In the genomic region with DNA sequence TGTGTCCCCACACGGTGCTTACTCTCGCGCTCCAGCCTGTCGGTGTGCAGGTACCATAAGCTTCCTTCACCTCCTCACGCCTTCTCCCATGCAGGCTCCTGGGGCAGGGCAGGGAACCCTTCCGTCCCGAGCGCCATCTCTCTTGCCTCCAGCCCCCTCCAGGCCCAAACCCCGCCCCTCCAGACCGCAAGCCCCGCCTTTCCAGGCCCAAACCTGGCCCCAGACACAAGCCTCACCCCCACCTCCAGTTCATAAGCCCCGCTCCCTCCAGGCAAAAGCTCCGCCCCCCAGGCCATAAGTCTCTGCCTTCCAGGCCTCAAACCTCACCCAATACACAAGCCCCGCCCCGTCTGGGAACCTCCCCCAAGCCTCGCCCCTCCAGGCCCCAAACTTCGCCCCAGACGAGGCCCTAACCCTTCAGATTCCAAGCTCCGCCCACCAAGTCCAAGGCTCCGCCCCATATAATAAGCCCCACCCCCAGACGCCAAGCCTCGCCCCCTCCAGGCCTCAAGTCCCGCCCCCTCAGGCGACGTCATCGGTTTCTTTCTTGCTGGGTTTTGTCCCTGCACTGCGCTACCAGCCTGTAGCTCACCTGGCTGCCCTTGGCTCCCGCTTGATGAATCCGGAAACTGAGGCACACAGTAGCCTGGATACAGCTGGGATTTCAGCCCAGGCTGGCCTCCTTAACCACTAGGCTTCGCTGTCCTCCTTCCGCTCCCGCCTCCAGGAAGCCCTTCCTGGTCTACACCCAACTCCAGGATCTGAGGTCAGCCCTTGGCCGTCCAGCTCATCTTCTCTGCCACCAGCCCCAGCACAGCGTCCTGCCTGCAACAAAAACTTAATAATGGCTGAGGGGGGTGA, we compare ENCODE assay signal across 9 cellular contexts. TPM values are rescaled to one million over a fixed set of nuclear protein-coding genes. Genes with fewer than 3 reads are reported as not detected.
DNase-seq lines count a peak whose midpoint lies in the region; ATAC-seq, FAIRE-seq and TF ChIP-seq lines count a peak whose summit lies in the region.
"Had no signal": no experiment of that assay in that cellular context is flagged by ENCODE, and none has a peak within 500 bp of the region (broad histone marks: within the 10 kb centered on the region; RNA-seq: fewer than 3 reads in every experiment).

No MANE protein-coding gene starts in this region.

- H3K4me3 ChIP-seq in iPS-18c (ENCODE audit: insufficient read depth, low read depth, low read length) = 0 out of 2 replicates have a peak overlapping the region, but pooled peaks have one; percentile 17

- no peaks in the 10 kb centered on the region for H3K9me3 Mint-ChIP-seq in CD4-positive, alpha-beta T cell

- H3K27ac ChIP-seq in CD4-positive, alpha-beta T cell (ENCODE audit: low read depth, low read length) = no peak overlapping the region

- H3K4me3 Mint-ChIP-seq in CD4-positive, alpha-beta T cell = peak overlapping the region; percentile 66

- DNase-seq in CD4-positive, alpha-beta T cell = peak in 8 of 10 experiments; percentile 38 to 84 (median 60)
- DNase-seq in LHCN-M2 (ENCODE audit: low read depth) (peak; percentile 26), activated T-cell treated with anti-CD3 and anti-CD28 coated beads for 48 hours (ENCODE audit: low read depth) (peak; percentile 63), D721Med (ENCODE audit: insufficient read length, low spot score) (no peak)
- peak; percentile 53 for DNase-seq in stimulated activated CD8-positive, alpha-beta memory T cell treated with anti-CD3 and anti-CD28 coated beads, Interleukin-15, amount 100 ng/mL, for 24 hours (ENCODE audit: low read depth)

- no peak for FAIRE-seq in D721Med (lab: Jason Lieb, UNC)
- FAIRE-seq: astrocyte had no signal

- POLR2A ChIA-PET in CD4-positive, alpha-beta T cell (lab: Charles Lee) = interaction anchor here (1.6 to 2.4 kb wide), 3 partner anchors 9 to 49 kb away, joined by 3 to 7 read pairs (median 6); no protein-coding TSS in a partner anchor

- H3K27me3 Mint-ChIP-seq in CD4-positive, alpha-beta T cell = no peaks in the 10 kb centered on the region

- H3K36me3 Mint-ChIP-seq in CD4-positive, alpha-beta T cell (ENCODE audit: low read depth) = peaks cover 21% of the 10 kb centered on the region

- H3K4me1 Mint-ChIP-seq in CD4-positive, alpha-beta T cell (ENCODE audit: low read depth) = peaks cover 38% of the 10 kb centered on the region

- H3K27me3 ChIP-seq in CD4-positive, alpha-beta T cell (ENCODE audit: control insufficient read depth, insufficient read depth, low read length) = no peaks in the 10 kb centered on the region

- CTCF ChIA-PET in CD4-positive, alpha-beta T cell (lab: Charles Lee) = interaction anchor here (0.7 kb wide), 1 partner anchor 15 kb away, joined by 5 read pairs; no protein-coding TSS in a partner anchor

- peak overlapping the region; percentile 81 for H3K27ac Mint-ChIP-seq in CD4-positive, alpha-beta T cell

- no peak for TF ChIP-seq CTCF in CD4-positive, alpha-beta T cell (IDR thresholded peaks at IDR 0.05)
- no peak for TF ChIP-seq CTCF in D721Med (IDR thresholded peaks at IDR 0.05; ENCODE audit: insufficient read depth, missing control alignments)

- no peaks in the 10 kb centered on the region for H3K9me3 ChIP-seq in CD4-positive, alpha-beta T cell (ENCODE audit: control insufficient read depth, low read length)
- peaks cover 2% of the 10 kb centered on the region for H3K9me3 ChIP-seq in iPS-18c (ENCODE audit: control insufficient read depth, insufficient read depth, low read length)

- peak; percentile 83 for ATAC-seq in CD4-positive, alpha-beta T cell (ENCODE audit: poor library complexity)
- ATAC-seq in HG02610 (IDR thresholded peaks at IDR 0.05; ENCODE audit: unreplicated experiment) (no peak), HG02870 (IDR thresholded peaks at IDR 0.05; ENCODE audit: unreplicated experiment) (no peak)

- intact Hi-C loops in CD4-positive, alpha-beta T cell (cut with DNase I, micrococcal nuclease) = no loop called here

RNA-seq across cellular contexts. Expression of a gene that starts 16.1 kb away (rescaled TPM):
- total RNA-seq in CD4-positive, alpha-beta T cell = 100 to 1,000 TPM; 325 to 347 TPM
- 44.0 and 49.5 TPM in 2 replicates for total RNA-seq in LHCN-M2 (2014; rRNA removed)
- polyA plus RNA-seq in LHCN-M2 (2012) = 22.1 TPM

RNA-seq across cellular contexts. Expression of a gene that starts 19.4 kb away (rescaled TPM):
- 10 to 100 TPM; 44.4 to 44.9 TPM for total RNA-seq in CD4-positive, alpha-beta T cell
- total RNA-seq in LHCN-M2 (2014; rRNA removed) = 69.4 and 76.1 TPM in 2 replicates
- 66.7 TPM for polyA plus RNA-seq in LHCN-M2 (2012)
